Comparison of ENCODE assay signal across 10 cellular contexts in genomic region chr1:229229137-229229720, GRCh38. TPM values are rescaled to one million over a fixed set of nuclear protein-coding genes. Genes with fewer than 3 reads are reported as not detected.
DNase-seq lines count a peak whose midpoint lies in the region; ATAC-seq and TF ChIP-seq lines count a peak whose summit lies in the region.
"Had no signal": no experiment of that assay in that cellular context is flagged by ENCODE, and none has a peak within 500 bp of the region (broad histone marks: within the 10 kb centered on the region; RNA-seq: fewer than 3 reads in every experiment).

No MANE protein-coding gene starts in this region.

- TF ChIP-seq CTCF in body of pancreas (IDR thresholded peaks at IDR 0.05) = no peak
- TF ChIP-seq CTCF in left lung (IDR thresholded peaks at IDR 0.05) = no peak

- H3K4me3 ChIP-seq in body of pancreas = no peak overlapping the region
- H3K4me3 ChIP-seq in left lung = no peak overlapping the region
- H3K4me3 ChIP-seq: K562 had no signal

- H3K36me3 Mint-ChIP-seq in stimulated activated memory B cell treated with anti-CD40 and anti-IgM and Interleukin-4, amounts not matched to agents 10 μg/mL and 1 μg/mL and 100 μg/mL, for 72 hours = no peaks in the 10 kb centered on the region

- WGBS in body of pancreas, 2 donors = 3 to 11% methylated on average over 7 of the region's 7 CpGs

- ATAC-seq in body of pancreas (peak; percentile 67), left lung (peak; percentile 42), HG03039 (IDR thresholded peaks at IDR 0.05; ENCODE audit: unreplicated experiment) (no peak), HG03520 (IDR thresholded peaks at IDR 0.05; ENCODE audit: unreplicated experiment) (no peak)
- ATAC-seq in stimulated activated memory B cell treated with anti-CD40 and anti-IgM and Interleukin-4, amounts not matched to agents 10 μg/mL and 1 μg/mL and 100 μg/mL, for 72 hours = no peak

- TF ChIP-seq POLR2A in body of pancreas (IDR thresholded peaks at IDR 0.05) = peak in 1 of 3 donors; percentile 28

- H3K36me3 ChIP-seq in body of pancreas (replicated peaks in 1 of 2; ENCODE audit: insufficient read depth in 1 of 2, low read depth in 2 of 2) (no peaks in the 10 kb centered on the region), left lung (no peaks in the 10 kb centered on the region)

- DNase-seq in LHCN-M2 (ENCODE audit: low read depth) (peak; percentile 46), body of pancreas (peak; percentile 30 to 55 (median 38)), left lung (no peak), EL (no peak)
- DNase-seq: activated CD4-positive, alpha-beta memory T cell treated with anti-CD3 and anti-CD28 coated beads, Interleukin-2, amount 10 ng/mL, durations not matched to agents 7 days and 5 days had no signal

- H3K4me3 Mint-ChIP-seq in stimulated activated memory B cell treated with anti-CD40 and anti-IgM and Interleukin-4, amounts not matched to agents 10 μg/mL and 1 μg/mL and 100 μg/mL, for 72 hours = no peak overlapping the region
- H3K4me3 Mint-ChIP-seq: activated CD4-positive, alpha-beta memory T cell treated with anti-CD3 and anti-CD28 coated beads, Interleukin-2, amount 10 ng/mL, durations not matched to agents 7 days and 5 days had no signal

- H3K27ac Mint-ChIP-seq in stimulated activated memory B cell treated with anti-CD40 and anti-IgM and Interleukin-4, amounts not matched to agents 10 μg/mL and 1 μg/mL and 100 μg/mL, for 72 hours = no peak overlapping the region
- H3K27ac Mint-ChIP-seq: activated CD4-positive, alpha-beta memory T cell treated with anti-CD3 and anti-CD28 coated beads, Interleukin-2, amount 10 ng/mL, durations not matched to agents 7 days and 5 days had no signal

- intact Hi-C loops in body of pancreas (cut with DNase I) = no loop called here
- intact Hi-C loops in left lung (cut with DNase I) = loop anchor here in 1 of 2 donors (10.0 kb wide), 1 partner anchor 494 kb away; the partner anchor contains the start of gene RHOU

- H3K27me3 ChIP-seq in body of pancreas (no peaks in the 10 kb centered on the region), left lung (peaks cover 0 to 21% of the 10 kb centered on the region in 2 donors)

- H3K9me3 ChIP-seq in body of pancreas (no peaks in the 10 kb centered on the region), left lung (no peaks in the 10 kb centered on the region)

- H3K27ac ChIP-seq in body of pancreas = peak overlapping the region; percentile 71 to 91 (median 80)
- peak overlapping the region in 1 of 2 donors; percentile 5 for H3K27ac ChIP-seq in left lung
- H3K27ac ChIP-seq in temporal lobe (ENCODE audit: low read depth, low read length) = peak overlapping the region; percentile 99

- H3K4me1 Mint-ChIP-seq in stimulated activated memory B cell treated with anti-CD40 and anti-IgM and Interleukin-4, amounts not matched to agents 10 μg/mL and 1 μg/mL and 100 μg/mL, for 72 hours = peaks cover 30% of the 10 kb centered on the region

- H3K4me1 ChIP-seq in body of pancreas (peaks cover 44% of the 10 kb centered on the region), left lung (peaks cover 16 to 33% of the 10 kb centered on the region in 2 donors)

- H3K9me3 Mint-ChIP-seq in stimulated activated memory B cell treated with anti-CD40 and anti-IgM and Interleukin-4, amounts not matched to agents 10 μg/mL and 1 μg/mL and 100 μg/mL, for 72 hours = no peaks in the 10 kb centered on the region
- H3K9me3 Mint-ChIP-seq: activated CD4-positive, alpha-beta memory T cell treated with anti-CD3 and anti-CD28 coated beads, Interleukin-2, amount 10 ng/mL, durations not matched to agents 7 days and 5 days had no signal

- H3K27me3 Mint-ChIP-seq in stimulated activated memory B cell treated with anti-CD40 and anti-IgM and Interleukin-4, amounts not matched to agents 10 μg/mL and 1 μg/mL and 100 μg/mL, for 72 hours = peaks cover 56% of the 10 kb centered on the region

RNA-seq across cellular contexts. Expression of gene RAB4A, which starts 41.7 kb away (rescaled TPM):
- total RNA-seq in LHCN-M2 (2014; rRNA removed) = 14.3 and 17.1 TPM in 2 replicates
- polyA plus RNA-seq in LHCN-M2 (2012) = 15.9 TPM
- 10 to 100 TPM; 12.5 to 69.0 TPM for total RNA-seq in body of pancreas
- total RNA-seq in left lung = 10 to 100 TPM; 34.8 to 54.9 TPM
- 26.1 TPM for total RNA-seq in temporal lobe

Comparison
In these comparisons a context has a peak if more than half of its experiments do, and no peak if none do; other contexts are left out.
1. DNase-seq: peak in LHCN-M2 (single experiment) and body of pancreas (4 of 4); none in left lung (0 of 2) and EL (single experiment).
2. ATAC-seq: peak in body of pancreas (single experiment) and left lung (single experiment); none in stimulated activated memory B cell treated with anti-CD40 and anti-IgM and Interleukin-4, amounts not matched to agents 10 μg/mL and 1 μg/mL and 100 μg/mL, for 72 hours (single experiment), HG03039 (single experiment) and HG03520 (single experiment).